In genomic region chr19:58096884-58097283, GRCh38 we compare ENCODE assay signal across 2 cellular contexts.
TF ChIP-seq lines count a peak whose summit lies in the region.

No MANE protein-coding gene starts in this region.

TF ChIP-seq in SK-N-SH, 30 proteins besides CTCF, POLR2A, EP300 and RAD21 (continued from another document):
- TF ChIP-seq REST (IDR thresholded peaks at IDR 0.05; ENCODE audit: low read depth, low read length): no peak
- TF ChIP-seq, protein P1, sequence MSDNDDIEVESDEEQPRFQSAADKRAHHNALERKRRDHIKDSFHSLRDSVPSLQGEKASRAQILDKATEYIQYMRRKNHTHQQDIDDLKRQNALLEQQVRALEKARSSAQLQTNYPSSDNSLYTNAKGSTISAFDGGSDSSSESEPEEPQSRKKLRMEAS (IDR thresholded peaks at IDR 0.05; ENCODE audit: low read depth): no peak
- TF ChIP-seq RCOR1 (IDR thresholded peaks at IDR 0.05; ENCODE audit: low read length): no peak
- TF ChIP-seq NRF1 (IDR thresholded peaks at IDR 0.05; ENCODE audit: low read depth, low read length): no peak
- TF ChIP-seq RFX5 (IDR thresholded peaks at IDR 0.05; ENCODE audit: low read length): no peak

TF ChIP-seq in SK-N-SH treated with all-trans-retinoic acid at 6 μM for 48 hours, 23 proteins besides CTCF, POLR2A, EP300 and RAD21 (continued from another document):
- TF ChIP-seq TSHZ2 (CRISPR knock-in tag; IDR thresholded peaks at IDR 0.05): no peak
- TF ChIP-seq, protein P2, sequence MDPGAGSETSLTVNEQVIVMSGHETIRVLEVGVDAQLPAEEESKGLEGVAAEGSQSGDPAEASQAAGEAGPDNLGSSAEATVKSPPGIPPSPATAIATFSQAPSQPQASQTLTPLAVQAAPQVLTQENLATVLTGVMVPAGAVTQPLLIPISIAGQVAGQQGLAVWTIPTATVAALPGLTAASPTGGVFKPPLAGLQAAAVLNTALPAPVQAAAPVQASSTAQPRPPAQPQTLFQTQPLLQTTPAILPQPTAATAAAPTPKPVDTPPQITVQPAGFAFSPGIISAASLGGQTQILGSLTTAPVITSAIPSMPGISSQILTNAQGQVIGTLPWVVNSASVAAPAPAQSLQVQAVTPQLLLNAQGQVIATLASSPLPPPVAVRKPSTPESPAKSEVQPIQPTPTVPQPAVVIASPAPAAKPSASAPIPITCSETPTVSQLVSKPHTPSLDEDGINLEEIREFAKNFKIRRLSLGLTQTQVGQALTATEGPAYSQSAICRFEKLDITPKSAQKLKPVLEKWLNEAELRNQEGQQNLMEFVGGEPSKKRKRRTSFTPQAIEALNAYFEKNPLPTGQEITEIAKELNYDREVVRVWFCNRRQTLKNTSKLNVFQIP (CRISPR knock-in tag; IDR thresholded peaks at IDR 0.05; ENCODE audit: borderline replicate concordance, low read depth): no peak
- no peak for TF ChIP-seq PPARA (CRISPR knock-in tag; IDR thresholded peaks at IDR 0.05; ENCODE audit: borderline replicate concordance)
- no peak for TF ChIP-seq CREB5 (CRISPR knock-in tag; IDR thresholded peaks at IDR 0.05; ENCODE audit: low read depth)
- no peak for TF ChIP-seq ZFP3 (CRISPR knock-in tag; IDR thresholded peaks at IDR 0.05)
- no peak for TF ChIP-seq ISL1 (CRISPR knock-in tag; IDR thresholded peaks at IDR 0.05)
- TF ChIP-seq ZFP30 (CRISPR knock-in tag; IDR thresholded peaks at IDR 0.05): no peak
- TF ChIP-seq ARNTL (CRISPR knock-in tag; IDR thresholded peaks at IDR 0.05; ENCODE audit: borderline replicate concordance, low read depth): no peak
- TF ChIP-seq GLIS3 (CRISPR knock-in tag; IDR thresholded peaks at IDR 0.05): no peak
- no peak for TF ChIP-seq ZNF8 (CRISPR knock-in tag; IDR thresholded peaks at IDR 0.05)
- TF ChIP-seq TCF4 (CRISPR knock-in tag; IDR thresholded peaks at IDR 0.05; ENCODE audit: borderline replicate concordance): no peak
- no peak for TF ChIP-seq RARB (CRISPR knock-in tag; IDR thresholded peaks at IDR 0.05)
- TF ChIP-seq SNAI2 (CRISPR knock-in tag; IDR thresholded peaks at IDR 0.05): no peak
- TF ChIP-seq TOX (CRISPR knock-in tag; IDR thresholded peaks at IDR 0.05; ENCODE audit: borderline replicate concordance): no peak
- TF ChIP-seq CSRNP3 (CRISPR knock-in tag; IDR thresholded peaks at IDR 0.05): no peak
